19 cellular contexts compared by ENCODE assay signal in the genomic region with DNA sequence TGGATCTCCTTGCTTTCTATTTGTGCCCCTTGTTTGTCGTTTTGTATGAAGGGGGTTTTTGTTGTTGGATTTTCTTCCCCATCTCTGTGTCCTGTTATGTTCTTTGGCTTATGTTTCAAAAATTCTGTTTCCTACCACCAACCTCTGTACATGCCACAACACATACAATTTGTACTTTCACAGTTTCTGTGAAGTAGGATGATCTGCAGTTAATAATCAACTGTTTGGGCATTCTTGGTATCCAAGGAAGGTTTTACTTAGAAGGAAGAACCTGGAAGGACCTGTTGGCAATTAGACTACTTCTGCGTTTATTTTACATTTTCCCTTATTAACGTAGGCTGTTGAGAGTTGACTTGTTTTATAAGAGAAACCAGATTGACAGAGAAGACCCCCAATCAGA. TPM values are rescaled to one million over a fixed set of nuclear protein-coding genes. Genes with fewer than 3 reads are reported as not detected.
DNase-seq lines count a peak whose midpoint lies in the region; ATAC-seq and TF ChIP-seq lines count a peak whose summit lies in the region.
"Had no signal": no experiment of that assay in that cellular context is flagged by ENCODE, and none has a peak within 500 bp of the region (broad histone marks: within the 10 kb centered on the region; RNA-seq: fewer than 3 reads in every experiment).

No MANE protein-coding gene starts in this region.

- TF ChIP-seq CTCF in activated CD8-positive, alpha-beta T cell treated with anti-CD3 and anti-CD28 coated beads for 36 hours (IDR thresholded peaks at IDR 0.05), result no peak

- no peak for ATAC-seq in activated CD8-positive, alpha-beta T cell treated with anti-CD3 and anti-CD28 coated beads for 36 hours
- no peak for ATAC-seq in activated CD8-positive, alpha-beta T cell treated with anti-CD3 and anti-CD28 coated beads, Interleukin-2, amount 10 ng/mL, durations not matched to agents 7 days and 5 days
- no peak for ATAC-seq in activated T-helper 17 cell treated with anti-CD3 and anti-CD28 coated beads, Interleukin-2, amount 50 U/mL, for 72 hours (replicated peaks)
- ATAC-seq: mucosa of descending colon had no signal

- DNase-seq in activated CD8-positive, alpha-beta T cell treated with anti-CD3 and anti-CD28 coated beads for 36 hours, result no peak
- DNase-seq in activated CD8-positive, alpha-beta T cell treated with anti-CD3 and anti-CD28 coated beads, Interleukin-2, amount 10 ng/mL, durations not matched to agents 7 days and 5 days, result no peak
- DNase-seq in immature natural killer cell (no peak), dermis blood vessel endothelial cell (no peak), T-helper 1 cell (no peak)
- DNase-seq in activated effector memory CD4-positive, alpha-beta T cell treated with anti-CD3 and anti-CD28 coated beads, Interleukin-2, amount 50 U/mL, for 16 hours, result no peak
- DNase-seq: 8988T; activated CD4-positive, alpha-beta T cell treated with anti-CD3 and anti-CD28 coated beads for 4 hours; dorsolateral prefrontal cortex; foreskin fibroblast; H7; KBM-7; mucosa of descending colon; NCI-H146; retina; stimulated activated CD4-positive, alpha-beta T cell treated with anti-CD3 and anti-CD28 coated beads, Interleukin-4, amount 100 ng/mL, for 1 hour; T-helper 2 cell had no signal

- no peaks in the 10 kb centered on the region for H3K9me3 Mint-ChIP-seq in activated CD8-positive, alpha-beta T cell treated with anti-CD3 and anti-CD28 coated beads for 36 hours
- H3K9me3 Mint-ChIP-seq in activated CD8-positive, alpha-beta T cell treated with anti-CD3 and anti-CD28 coated beads, Interleukin-2, amount 10 ng/mL, durations not matched to agents 7 days and 5 days (ENCODE audit: insufficient read depth), result peaks cover 8% of the 10 kb centered on the region
- no peaks in the 10 kb centered on the region for H3K9me3 Mint-ChIP-seq in activated T-helper 17 cell treated with anti-CD3 and anti-CD28 coated beads, Interleukin-2, amount 50 U/mL, for 72 hours
- H3K9me3 Mint-ChIP-seq in immature natural killer cell, result peaks cover 0 to 2% (median 0%) of the 10 kb centered on the region in 6 donors

- H3K4me3 Mint-ChIP-seq in activated CD8-positive, alpha-beta T cell treated with anti-CD3 and anti-CD28 coated beads for 36 hours, result no peak overlapping the region
- no peak overlapping the region for H3K4me3 Mint-ChIP-seq in activated CD8-positive, alpha-beta T cell treated with anti-CD3 and anti-CD28 coated beads, Interleukin-2, amount 10 ng/mL, durations not matched to agents 7 days and 5 days
- peak overlapping the region; percentile 2 for H3K4me3 Mint-ChIP-seq in activated T-helper 17 cell treated with anti-CD3 and anti-CD28 coated beads, Interleukin-2, amount 50 U/mL, for 72 hours
- H3K4me3 Mint-ChIP-seq in immature natural killer cell, result peak overlapping the region in 1 of 5 donors; percentile 18

- H3K36me3 Mint-ChIP-seq in activated CD8-positive, alpha-beta T cell treated with anti-CD3 and anti-CD28 coated beads for 36 hours (ENCODE audit: low read depth), result peaks cover 29% of the 10 kb centered on the region
- H3K36me3 Mint-ChIP-seq in activated CD8-positive, alpha-beta T cell treated with anti-CD3 and anti-CD28 coated beads, Interleukin-2, amount 10 ng/mL, durations not matched to agents 7 days and 5 days (ENCODE audit: low read depth), result peaks cover 33% of the 10 kb centered on the region
- H3K36me3 Mint-ChIP-seq in activated T-helper 17 cell treated with anti-CD3 and anti-CD28 coated beads, Interleukin-2, amount 50 U/mL, for 72 hours (ENCODE audit: low read depth), result peaks cover 36% of the 10 kb centered on the region
- no peaks in the 10 kb centered on the region for H3K36me3 Mint-ChIP-seq in immature natural killer cell

- peaks cover 78% of the 10 kb centered on the region for H3K4me1 Mint-ChIP-seq in activated CD8-positive, alpha-beta T cell treated with anti-CD3 and anti-CD28 coated beads for 36 hours (ENCODE audit: low read depth)
- peaks cover 62% of the 10 kb centered on the region for H3K4me1 Mint-ChIP-seq in activated CD8-positive, alpha-beta T cell treated with anti-CD3 and anti-CD28 coated beads, Interleukin-2, amount 10 ng/mL, durations not matched to agents 7 days and 5 days (ENCODE audit: low read depth)
- H3K4me1 Mint-ChIP-seq in activated T-helper 17 cell treated with anti-CD3 and anti-CD28 coated beads, Interleukin-2, amount 50 U/mL, for 72 hours, result peaks cover 52% of the 10 kb centered on the region
- H3K4me1 Mint-ChIP-seq in immature natural killer cell, result peaks cover 73 to 99% of the 10 kb centered on the region in 2 donors

- peak overlapping the region; percentile 36 for H3K27ac Mint-ChIP-seq in activated CD8-positive, alpha-beta T cell treated with anti-CD3 and anti-CD28 coated beads for 36 hours
- H3K27ac Mint-ChIP-seq in activated CD8-positive, alpha-beta T cell treated with anti-CD3 and anti-CD28 coated beads, Interleukin-2, amount 10 ng/mL, durations not matched to agents 7 days and 5 days, result no peak overlapping the region
- no peak overlapping the region for H3K27ac Mint-ChIP-seq in activated T-helper 17 cell treated with anti-CD3 and anti-CD28 coated beads, Interleukin-2, amount 50 U/mL, for 72 hours
- peak overlapping the region in 4 of 6 donors; percentile 2 to 52 (median 34) for H3K27ac Mint-ChIP-seq in immature natural killer cell

- POLR2A ChIA-PET in activated CD8-positive, alpha-beta T cell treated with anti-CD3 and anti-CD28 coated beads for 36 hours (lab: Charles Lee), result no interaction called here
- POLR2A ChIA-PET in activated CD8-positive, alpha-beta T cell treated with anti-CD3 and anti-CD28 coated beads, Interleukin-2, amount 10 ng/mL, durations not matched to agents 7 days and 5 days (lab: Charles Lee), result interaction anchor here (1.9 kb wide), 1 partner anchor 10 kb away, joined by 12 read pairs; no protein-coding TSS in a partner anchor

- no peaks in the 10 kb centered on the region for H3K27me3 Mint-ChIP-seq in activated CD8-positive, alpha-beta T cell treated with anti-CD3 and anti-CD28 coated beads for 36 hours
- no peaks in the 10 kb centered on the region for H3K27me3 Mint-ChIP-seq in activated CD8-positive, alpha-beta T cell treated with anti-CD3 and anti-CD28 coated beads, Interleukin-2, amount 10 ng/mL, durations not matched to agents 7 days and 5 days (ENCODE audit: low read depth)
- H3K27me3 Mint-ChIP-seq in activated T-helper 17 cell treated with anti-CD3 and anti-CD28 coated beads, Interleukin-2, amount 50 U/mL, for 72 hours, result no peaks in the 10 kb centered on the region
- H3K27me3 Mint-ChIP-seq in immature natural killer cell (ENCODE audit: low read depth in 3 of 3), result no peaks in the 10 kb centered on the region

- H3K4me2 ChIP-seq in skeletal muscle satellite cell (ENCODE audit: low read length), result peak overlapping the region; percentile 42

- no peak overlapping the region for H3K9ac ChIP-seq in skeletal muscle satellite cell (ENCODE audit: low read depth, low read length)

- H3K4me3 ChIP-seq in skeletal muscle satellite cell (ENCODE audit: low read length), result no peak overlapping the region
- H3K4me3 ChIP-seq: mucosa of descending colon had no signal

- CTCF ChIA-PET in activated CD8-positive, alpha-beta T cell treated with anti-CD3 and anti-CD28 coated beads for 36 hours (lab: Charles Lee), result interaction anchor here (1.0 to 1.8 kb wide), 4 partner anchors 10 to 52 kb away, joined by 3 to 7 read pairs (median 6); no protein-coding TSS in a partner anchor
- CTCF ChIA-PET in activated CD8-positive, alpha-beta T cell treated with anti-CD3 and anti-CD28 coated beads, Interleukin-2, amount 10 ng/mL, durations not matched to agents 7 days and 5 days (lab: Charles Lee), result interaction anchor here (1.5 to 2.0 kb wide), 4 partner anchors 10 to 858 kb away, joined by 3 to 10 read pairs (median 6); no protein-coding TSS in a partner anchor

- no peaks in the 10 kb centered on the region for H3K27me3 ChIP-seq in skeletal muscle satellite cell (ENCODE audit: control insufficient read depth, insufficient read depth, low read length)
- H3K27me3 ChIP-seq: dorsolateral prefrontal cortex had no signal

- intact Hi-C loops in activated CD8-positive, alpha-beta T cell treated with anti-CD3 and anti-CD28 coated beads for 36 hours (cut with micrococcal nuclease), result no loop called here

- peaks cover 57% of the 10 kb centered on the region for H3K4me1 ChIP-seq in skeletal muscle satellite cell (ENCODE audit: control insufficient read depth, insufficient read depth, low read length)

- peaks cover 4% of the 10 kb centered on the region for H3K9me3 ChIP-seq in skeletal muscle satellite cell (replicated peaks; ENCODE audit: low read length)
- H3K9me3 ChIP-seq: mucosa of descending colon had no signal

- peaks cover 9% of the 10 kb centered on the region for H3K36me3 ChIP-seq in skeletal muscle satellite cell (ENCODE audit: insufficient read depth, low read length)

RNA-seq across cellular contexts. Expression of a gene that starts 8.3 kb away (rescaled TPM):
- 100 to 1,000 TPM; 118 to 128 TPM for total RNA-seq in activated CD8-positive, alpha-beta T cell treated with anti-CD3 and anti-CD28 coated beads for 36 hours
- total RNA-seq in activated CD8-positive, alpha-beta T cell treated with anti-CD3 and anti-CD28 coated beads, Interleukin-2, amount 10 ng/mL, durations not matched to agents 7 days and 5 days, result 100 to 1,000 TPM; 122 to 126 TPM
- 100 to 1,000 TPM; 107 to 148 TPM for total RNA-seq in activated T-helper 17 cell treated with anti-CD3 and anti-CD28 coated beads, Interleukin-2, amount 50 U/mL, for 72 hours
- 10 to 100 TPM; 13.7 to 50.2 (median 19.2) TPM for polyA plus RNA-seq in immature natural killer cell
- 66.2 and 70.0 TPM in 2 replicates for total RNA-seq in skeletal muscle satellite cell (2012; rRNA removed)
- total RNA-seq in dermis blood vessel endothelial cell, result 48.0 and 73.4 TPM in 2 replicates

RNA-seq across cellular contexts. Expression of a gene that starts 42.9 kb away (rescaled TPM):
- total RNA-seq in activated CD8-positive, alpha-beta T cell treated with anti-CD3 and anti-CD28 coated beads for 36 hours, result 10 to 100 TPM; 62.9 to 66.3 TPM
- 10 to 100 TPM; 45.8 to 55.1 TPM for total RNA-seq in activated CD8-positive, alpha-beta T cell treated with anti-CD3 and anti-CD28 coated beads, Interleukin-2, amount 10 ng/mL, durations not matched to agents 7 days and 5 days
- 10 to 100 TPM; 46.2 to 53.9 TPM for total RNA-seq in activated T-helper 17 cell treated with anti-CD3 and anti-CD28 coated beads, Interleukin-2, amount 50 U/mL, for 72 hours
- polyA plus RNA-seq in immature natural killer cell, result 10 to 100 TPM; 13.2 to 23.1 (median 15.3) TPM
- total RNA-seq in skeletal muscle satellite cell (2012; rRNA removed), result 47.6 and 54.8 TPM in 2 replicates
- total RNA-seq in dermis blood vessel endothelial cell, result 23.5 and 30.9 TPM in 2 replicates

Comparison
In these comparisons a context has a peak if more than half of its experiments do, and no peak if none do; other contexts are left out.
1. H3K27ac Mint-ChIP-seq: peak in activated CD8-positive, alpha-beta T cell treated with anti-CD3 and anti-CD28 coated beads for 36 hours (single experiment) and immature natural killer cell (4 of 6); none in activated CD8-positive, alpha-beta T cell treated with anti-CD3 and anti-CD28 coated beads, Interleukin-2, amount 10 ng/mL, durations not matched to agents 7 days and 5 days (single experiment) and activated T-helper 17 cell treated with anti-CD3 and anti-CD28 coated beads, Interleukin-2, amount 50 U/mL, for 72 hours (single experiment).